ENCODE assay signal across 1 cellular context in genomic region chr1:26731233-26731902, GRCh38.
TF ChIP-seq lines count a peak whose summit lies in the region.

No MANE protein-coding gene starts in this region.

TF ChIP-seq in HepG2, 621 proteins besides CTCF, POLR2A, EP300 and RAD21:
- TF ChIP-seq ZNF138 (CRISPR knock-in tag; IDR thresholded peaks at IDR 0.05; ENCODE audit: low read depth) (no peak), ZBTB49 (CRISPR knock-in tag; IDR thresholded peaks at IDR 0.05; ENCODE audit: borderline replicate concordance) (no peak), AKAP8 (CRISPR knock-in tag; IDR thresholded peaks at IDR 0.05) (no peak), ZFP36L2 (CRISPR knock-in tag; IDR thresholded peaks at IDR 0.05) (no peak), FOXO1 (CRISPR knock-in tag; IDR thresholded peaks at IDR 0.05) (no peak), THAP7 (CRISPR knock-in tag; IDR thresholded peaks at IDR 0.05) (no peak), MAFG (CRISPR knock-in tag; IDR thresholded peaks at IDR 0.05) (no peak), AGO2 (optimal IDR thresholded peaks at IDR 0.05; ENCODE audit: low read depth, low read length) (peak; percentile 48), KLF9 (CRISPR knock-in tag; IDR thresholded peaks at IDR 0.05; ENCODE audit: low read depth) (no peak)
